Comparison of ENCODE assay signal across 27 cellular contexts in the genomic region with DNA sequence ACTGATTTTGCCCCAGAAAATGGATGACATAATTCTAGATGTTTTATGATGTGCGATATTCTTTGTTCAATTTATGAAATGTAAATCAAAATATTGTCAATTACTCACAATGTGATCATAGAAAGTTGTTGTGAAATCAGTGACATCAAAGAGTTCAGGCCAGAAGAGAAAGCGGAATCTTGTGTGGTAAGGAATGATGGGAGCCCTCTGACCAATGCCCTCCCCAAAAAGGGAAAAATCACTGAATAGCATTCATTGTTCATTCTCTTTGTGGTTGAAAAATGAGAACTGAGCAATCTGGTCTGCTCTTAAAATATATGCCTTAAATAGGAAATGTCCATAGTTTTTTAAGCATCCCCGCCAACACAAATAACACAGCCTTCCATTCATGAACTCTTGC.
DNase-seq lines count a peak whose midpoint lies in the region; ATAC-seq and TF ChIP-seq lines count a peak whose summit lies in the region.
"Had no signal": no experiment of that assay in that cellular context is flagged by ENCODE, and none has a peak within 500 bp of the region (broad histone marks: within the 10 kb centered on the region; RNA-seq: fewer than 3 reads in every experiment).

No MANE protein-coding gene starts in this region.

- H3K4me3 ChIP-seq in PC-3 (ENCODE audit: low read length) (no peak overlapping the region), foreskin fibroblast (ENCODE audit: low read depth in 1 of 2, low read length in 2 of 2) (no peak overlapping the region)
- H3K4me3 ChIP-seq: BLaER1, colonic mucosa, right lobe of liver had no signal

- no peaks in the 10 kb centered on the region for H3K79me2 ChIP-seq in PC-3 (ENCODE audit: low read length)

- POLR2A ChIA-PET in PC-3 (lab: Charles Lee; ENCODE audit: unreplicated experiment) = no interaction called here

- DNase-seq in EL (peak; percentile 6), PC-3 (peak; percentile 80), brain pericyte (ENCODE audit: low read depth, low spot score) (peak; percentile 0), foreskin fibroblast (peak; percentile 3 to 60), SHP77 (lab: John Stamatoyannopoulos, UW) (no peak)
- no peak for DNase-seq in stimulated activated CD4-positive, alpha-beta T cell treated with anti-CD3 and anti-CD28 coated beads, Interleukin-4, amount 100 ng/mL, for 24 hours
- DNase-seq: activated CD4-positive, alpha-beta T cell treated with anti-CD3 and anti-CD28 coated beads for 36 hours; activated naive CD4-positive, alpha-beta T cell treated with anti-CD3 and anti-CD28 coated beads, Interleukin-2, amount 10 ng/mL, durations not matched to agents 7 days and 5 days; activated T-cell treated with anti-CD3 and anti-CD28 coated beads, Interleukin-2, amount 50 U/mL, for 72 hours; aorta; colonic mucosa; H7; hippocampal formation; left ventricle myocardium superior; NCI-H1105; NCI-H2029 treated with DMSO at 0.1 percent for 48 hours; NCI-H226; NCI-H774; nephron progenitor cell; posterior cingulate gyrus; right lobe of liver; SHP77 treated with DMSO at 0.1 percent for 48 hours had no signal

- TF ChIP-seq CTCF in PC-3 (conservative IDR thresholded peaks at IDR 0.05; ENCODE audit: low read depth, low read length) (no peak), foreskin fibroblast (IDR thresholded peaks at IDR 0.05; ENCODE audit: low read depth, low read length) (no peak)

- H3F3A ChIP-seq in PC-3 (ENCODE audit: low read length, unreplicated experiment) = no peaks in the 10 kb centered on the region

- no peak overlapping the region for H2AFZ ChIP-seq in PC-3 (ENCODE audit: low read length)

- H3K36me3 ChIP-seq in PC-3 (ENCODE audit: low read depth, low read length) = no peaks in the 10 kb centered on the region
- H3K36me3 ChIP-seq: BLaER1, colonic mucosa, right lobe of liver had no signal

- no peaks in the 10 kb centered on the region for H3K27me3 ChIP-seq in PC-3 (ENCODE audit: low read length)
- H3K27me3 ChIP-seq: BLaER1, colonic mucosa, right lobe of liver had no signal

- no peak overlapping the region for H3K9ac ChIP-seq in PC-3 (ENCODE audit: low read length)
- H3K9ac ChIP-seq: BLaER1, KMS-11 had no signal

- H3K9me2 ChIP-seq in PC-3 (replicated peaks; ENCODE audit: low read length) = no peaks in the 10 kb centered on the region

- CTCF ChIA-PET in PC-3 (lab: Charles Lee) = no interaction called here

- peaks cover 9% of the 10 kb centered on the region for H3K4me1 ChIP-seq in PC-3 (ENCODE audit: insufficient read depth, low read length)
- H3K4me1 ChIP-seq: BLaER1, colonic mucosa, foreskin keratinocyte, right lobe of liver had no signal

- H3K27ac ChIP-seq in PC-3 (ENCODE audit: low read length) = no peak overlapping the region
- H3K27ac ChIP-seq: BLaER1, colonic mucosa, foreskin keratinocyte, KMS-11, right lobe of liver had no signal

- ATAC-seq in PC-3 (peak; percentile 20; the same call in 1 of the 2 replicates), HG03097 (IDR thresholded peaks at IDR 0.05; ENCODE audit: low FRiP score, unreplicated experiment) (no peak), HG02763 (IDR thresholded peaks at IDR 0.05; ENCODE audit: unreplicated experiment) (no peak)
- ATAC-seq: activated CD4-positive, alpha-beta T cell treated with anti-CD3 and anti-CD28 coated beads for 36 hours; activated T-cell treated with anti-CD3 and anti-CD28 coated beads, Interleukin-2, amount 50 U/mL, for 72 hours; foreskin keratinocyte; left ventricle myocardium superior; right lobe of liver had no signal

- H3K9me3 ChIP-seq in PC-3 (ENCODE audit: low read length) = no peaks in the 10 kb centered on the region
- H3K9me3 ChIP-seq: BLaER1, colonic mucosa, right lobe of liver had no signal

- intact Hi-C loops in PC-3 (cut with micrococcal nuclease) = no loop called here

- no peaks in the 10 kb centered on the region for H4K20me1 ChIP-seq in PC-3 (ENCODE audit: low read length)
- H4K20me1 ChIP-seq: BLaER1 had no signal

- no peak overlapping the region for H3K4me2 ChIP-seq in PC-3 (ENCODE audit: low read length)
- H3K4me2 ChIP-seq: BLaER1, KMS-11 had no signal

- BruUV-seq in PC-3 (replicated peaks; lab: Mats Ljungman, UMichigan) = no TSS peak

Comparison
In these comparisons a context has a peak if more than half of its experiments do, and no peak if none do; other contexts are left out.
1. DNase-seq: peak in EL (single experiment), PC-3 (single experiment), brain pericyte (single experiment) and foreskin fibroblast (2 of 2); none in stimulated activated CD4-positive, alpha-beta T cell treated with anti-CD3 and anti-CD28 coated beads, Interleukin-4, amount 100 ng/mL, for 24 hours (single experiment) and SHP77 (0 of 2).